1 cellular context compared by ENCODE assay signal in genomic region chr11:57972013-57972367, GRCh38.
TF ChIP-seq lines count a peak whose summit lies in the region.

No MANE protein-coding gene starts in this region.

TF ChIP-seq in HepG2, 621 proteins besides CTCF, POLR2A, EP300 and RAD21 (continued from another document and continues in another):
- TF ChIP-seq PRDM15 (CRISPR knock-in tag; IDR thresholded peaks at IDR 0.05) (no peak), TFE3 (CRISPR knock-in tag; IDR thresholded peaks at IDR 0.05) (no peak; the same call in 1 of the 2 replicates), XRCC5 (optimal IDR thresholded peaks at IDR 0.05; ENCODE audit: low read length) (no peak), ETV6 (CRISPR knock-in tag; conservative IDR thresholded peaks at IDR 0.05) (no peak), PATZ1 (CRISPR knock-in tag; IDR thresholded peaks at IDR 0.05) (0 out of 2 replicates have a peak, but pooled peaks have one; percentile 24), ZNF552 (CRISPR knock-in tag; IDR thresholded peaks at IDR 0.05; ENCODE audit: borderline replicate concordance) (no peak), ZNF234 (CRISPR knock-in tag; conservative IDR thresholded peaks at IDR 0.05) (no peak), PBX2 (CRISPR knock-in tag; IDR thresholded peaks at IDR 0.05) (no peak), DBP (CRISPR knock-in tag; IDR thresholded peaks at IDR 0.05; ENCODE audit: not compliant biosample characterization) (no peak), SIX1 (CRISPR knock-in tag; IDR thresholded peaks at IDR 0.05; ENCODE audit: borderline replicate concordance) (peak; percentile 48; the same call in 1 of the 2 replicates), HMGXB4 (CRISPR knock-in tag; IDR thresholded peaks at IDR 0.05; ENCODE audit: borderline replicate concordance in 1 of 2, low read depth in 1 of 2) (no peak), ZNF343 (CRISPR knock-in tag; IDR thresholded peaks at IDR 0.05) (no peak), KLF11 (CRISPR knock-in tag; IDR thresholded peaks at IDR 0.05) (no peak), HNF1A (IDR thresholded peaks at IDR 0.05; ENCODE audit: low read depth) (peak; percentile 86), HNF1A (CRISPR knock-in tag; IDR thresholded peaks at IDR 0.05; ENCODE audit: borderline replicate concordance) (peak; percentile 96), ZNF44 (CRISPR knock-in tag; IDR thresholded peaks at IDR 0.05) (no peak), MAF1 (CRISPR knock-in tag; IDR thresholded peaks at IDR 0.05; ENCODE audit: borderline replicate concordance) (no peak), RORA (CRISPR knock-in tag; IDR thresholded peaks at IDR 0.05) (no peak), ARID5B (CRISPR knock-in tag; IDR thresholded peaks at IDR 0.05) (peak; percentile 95), SRSF1 (optimal IDR thresholded peaks at IDR 0.05; ENCODE audit: low read depth, low read length) (no peak), HNRNPLL (IDR thresholded peaks at IDR 0.05; ENCODE audit: low read depth, low read length, poor library complexity, severe bottlenecking) (no peak), ZMAT3 (CRISPR knock-in tag; conservative IDR thresholded peaks at IDR 0.05) (no peak), HDAC2 (CRISPR knock-in tag; IDR thresholded peaks at IDR 0.05) (peak; percentile 37; the same call in 1 of the 2 replicates), FIP1L1 (IDR thresholded peaks at IDR 0.05; ENCODE audit: borderline replicate concordance, insufficient read depth, low read depth, low read length) (no peak), ZNF619 (CRISPR knock-in tag; IDR thresholded peaks at IDR 0.05) (no peak), ZNF496 (CRISPR knock-in tag; IDR thresholded peaks at IDR 0.05; ENCODE audit: insufficient replicate concordance) (no peak), ATAD3A (CRISPR knock-in tag; IDR thresholded peaks at IDR 0.05) (no peak), ZXDC (CRISPR knock-in tag; IDR thresholded peaks at IDR 0.05) (no peak), HMG20A (CRISPR knock-in tag; IDR thresholded peaks at IDR 0.05; ENCODE audit: borderline replicate concordance) (peak; percentile 27; the same call in 1 of the 2 replicates), ZC3H13 (CRISPR knock-in tag; IDR thresholded peaks at IDR 0.05) (no peak), ZBTB8A (CRISPR knock-in tag; IDR thresholded peaks at IDR 0.05; ENCODE audit: borderline replicate concordance, low read depth) (no peak), ZNF776 (CRISPR knock-in tag; IDR thresholded peaks at IDR 0.05) (no peak), ARNT (IDR thresholded peaks at IDR 0.05) (no peak), THAP8 (CRISPR knock-in tag; IDR thresholded peaks at IDR 0.05; ENCODE audit: borderline replicate concordance) (no peak)
